Comparison of ENCODE assay signal across 13 cellular contexts in genomic region chr6:52725133-52725529, GRCh38. TPM values are rescaled to one million over a fixed set of nuclear protein-coding genes. Genes with fewer than 3 reads are reported as not detected.
A peak's percentile ranks its signal among the peaks of the same experiment; 100 is the strongest.
DNase-seq lines count a peak whose midpoint lies in the region; ATAC-seq and TF ChIP-seq lines count a peak whose summit lies in the region.
"Had no signal": no experiment of that assay in that cellular context is flagged by ENCODE, and none has a peak within 500 bp of the region (broad histone marks: within the 10 kb centered on the region; RNA-seq: fewer than 3 reads in every experiment).

No MANE protein-coding gene starts in this region.

- H3K4me1 ChIP-seq in GM23248 (ENCODE audit: insufficient read depth) = peaks cover 35% of the 10 kb centered on the region

- no peak overlapping the region for H3K4me3 ChIP-seq in GM23248
- H3K4me3 ChIP-seq: skin epidermis had no signal

- H4K20me1 ChIP-seq in GM23248 (ENCODE audit: insufficient read depth) = no peaks in the 10 kb centered on the region

- H3K4me3 Mint-ChIP-seq in T-helper 17 cell = no peak overlapping the region
- H3K4me3 Mint-ChIP-seq: brain; CD4-positive, CD25-positive, alpha-beta regulatory T cell; T-helper 2 cell treated with Interferon-gamma antibody and Interleukin-4, amounts not matched to agents 5 μg/mL and 100 μg/mL, for 36 hours had no signal

- POLR2A ChIA-PET in RWPE1 (lab: Yijun Ruan, JAX; ENCODE audit: low non-redundant PET) = no interaction called here

- H3K36me3 ChIP-seq in GM23248 (ENCODE audit: low read depth) = no peaks in the 10 kb centered on the region

- H3K27me3 Mint-ChIP-seq in T-helper 17 cell = peaks cover 26% of the 10 kb centered on the region

- peaks cover 25% of the 10 kb centered on the region for H3F3A ChIP-seq in GM23248 (ENCODE audit: insufficient read depth)

- WGBS in GM23248 (ENCODE audit: low coverage in 1 of 2, low lambda C conversion rate in 2 of 2, missing lambda C conversion rate in 2 of 2), 2 experiments = 31 to 40% methylated on average over 3 of the region's 3 CpGs

- H3K27ac Mint-ChIP-seq in T-helper 17 cell = no peak overlapping the region
- H3K27ac Mint-ChIP-seq: CD4-positive, CD25-positive, alpha-beta regulatory T cell; T-helper 2 cell treated with Interferon-gamma antibody and Interleukin-4, amounts not matched to agents 5 μg/mL and 100 μg/mL, for 36 hours had no signal

- ATAC-seq in sciatic nerve (peak; percentile 52), T-helper 17 cell (no peak), GM21447 (IDR thresholded peaks at IDR 0.05; ENCODE audit: unreplicated experiment) (no peak)

- DNase-seq in GM23248 = peak; percentile 66
- DNase-seq in RWPE1 (ENCODE audit: low spot score) = no peak
- DNase-seq in fibroblast of peridontal ligament (ENCODE audit: extremely low read depth) = peak; percentile 18
- DNase-seq in sciatic nerve (ENCODE audit: low spot score) = no peak
- no peak for DNase-seq in T-helper 17 cell
- no peak for DNase-seq in NK-92 (lab: John Stamatoyannopoulos, UW; ENCODE audit: unreplicated experiment)
- DNase-seq in iPS-NIHi11 (ENCODE audit: low spot score) = no peak

- intact Hi-C loops in sciatic nerve (cut with DNase I) = no loop called here

- TF ChIP-seq CTCF in RWPE1 (conservative IDR thresholded peaks at IDR 0.05; ENCODE audit: low read depth) = no peak

- H3K9ac ChIP-seq in GM23248 = no peak overlapping the region

- CTCF ChIA-PET in RWPE1 (lab: Yijun Ruan, JAX) = interaction anchor here (0.7 kb wide), 2 partner anchors 10 to 409 kb away, joined by 3 to 5 read pairs; no protein-coding TSS in a partner anchor

- in situ Hi-C loops in GM23248 (cut with MboI) = no loop called here

- no peak overlapping the region for H2AFZ ChIP-seq in GM23248

- H3K4me1 Mint-ChIP-seq in T-helper 17 cell = no peaks in the 10 kb centered on the region
- H3K4me1 Mint-ChIP-seq: brain; CD4-positive, CD25-positive, alpha-beta regulatory T cell had no signal

- H3K9me3 ChIP-seq in GM23248 (ENCODE audit: low read depth) = no peaks in the 10 kb centered on the region
- no peaks in the 10 kb centered on the region for H3K9me3 ChIP-seq in T-helper 17 cell (ENCODE audit: control insufficient read depth, low read length, poor library complexity, severe bottlenecking)

- no peaks in the 10 kb centered on the region for H3K79me2 ChIP-seq in GM23248 (ENCODE audit: insufficient read depth)

- H3K4me2 ChIP-seq in GM23248 (ENCODE audit: unreplicated experiment) = peak overlapping the region; percentile 22

- H3K27me3 ChIP-seq in GM23248 (replicated peaks; ENCODE audit: insufficient read depth) = no peaks in the 10 kb centered on the region

- H3K27ac ChIP-seq in GM23248 (peak overlapping the region; percentile 53), RWPE1 (peak overlapping the region; percentile 21; the same call in 1 of the 2 replicates)

- H3K36me3 Mint-ChIP-seq in T-helper 17 cell (ENCODE audit: low read depth) = no peaks in the 10 kb centered on the region
- H3K36me3 Mint-ChIP-seq: brain; CD4-positive, CD25-positive, alpha-beta regulatory T cell had no signal

- no peaks in the 10 kb centered on the region for H3K9me2 ChIP-seq in GM23248 (ENCODE audit: insufficient read depth)

RNA-seq across cellular contexts. Expression of gene GSTA2, which starts 38.1 kb away (rescaled TPM):
- total RNA-seq in GM23248 (2014; rRNA removed; shearing (Covaris generic)) = 0.11 TPM in 1 of 2 replicates, not detected in the other
- 0.51 TPM in 1 of 2 replicates, not detected in the other for polyA plus RNA-seq in GM23248 (2016; fragmentation: Nextera tagmentation; extraction: Ambion mirVana)
- total RNA-seq in sciatic nerve (not detected), T-helper 17 cell (not detected)
- total RNA-seq: CD4-positive, CD25-positive, alpha-beta regulatory T cell; mononuclear cell had no signal
- polyA plus RNA-seq: CD4-positive, CD25-positive, alpha-beta regulatory T cell had no signal

RNA-seq across cellular contexts. Expression of gene TMEM14A, which starts 54.2 kb away (rescaled TPM):
- total RNA-seq in GM23248 (2014; rRNA removed; shearing (Covaris generic)) = 64.0 and 68.4 TPM in 2 replicates
- polyA plus RNA-seq in GM23248 (2016; fragmentation: Nextera tagmentation; extraction: Ambion mirVana) = 95.1 and 96.0 TPM in 2 replicates
- 29.6 TPM for total RNA-seq in sciatic nerve
- 1 to 10 TPM; 7.8 to 8.7 TPM for total RNA-seq in T-helper 17 cell

Comparison
In these comparisons a context has a peak if more than half of its experiments do, and no peak if none do; other contexts are left out.
1. DNase-seq: peak in GM23248 (single experiment) and fibroblast of peridontal ligament (single experiment); none in RWPE1 (single experiment), sciatic nerve (single experiment), T-helper 17 cell (0 of 3), NK-92 (single experiment) and iPS-NIHi11 (single experiment).